Comparison of ENCODE assay signal across 20 cellular contexts in genomic region chr6:160088774-160089533, GRCh38. TPM values are rescaled to one million over a fixed set of nuclear protein-coding genes. Genes with fewer than 3 reads are reported as not detected.
DNase-seq lines count a peak whose midpoint lies in the region; ATAC-seq, FAIRE-seq and TF ChIP-seq lines count a peak whose summit lies in the region.
"Had no signal": no experiment of that assay in that cellular context is flagged by ENCODE, and none has a peak within 500 bp of the region (broad histone marks: within the 10 kb centered on the region; RNA-seq: fewer than 3 reads in every experiment).

No MANE protein-coding gene starts in this region.

- no peak overlapping the region for H3K4me3 ChIP-seq in HepG2 (replicated peaks in 1 of 3; ENCODE audit: insufficient read depth in 1 of 3, low read depth in 2 of 3, low read length in 3 of 3)
- H3K4me3 ChIP-seq in right lobe of liver, result no peak overlapping the region
- H3K4me3 ChIP-seq in esophagus squamous epithelium, result no peak overlapping the region
- no peak overlapping the region for H3K4me3 ChIP-seq in psoas muscle
- H3K4me3 ChIP-seq: left ventricle myocardium inferior, mucosa of descending colon, upper lobe of left lung had no signal

- H3K36me3 ChIP-seq in HepG2 (replicated peaks in 1 of 2; ENCODE audit: control insufficient read depth in 1 of 2, insufficient read depth in 2 of 2, low read length in 2 of 2), result peaks cover 63 to 93% of the 10 kb centered on the region in 2 experiments
- H3K36me3 ChIP-seq in right lobe of liver, result peaks cover 15 to 57% (median 18%) of the 10 kb centered on the region in 4 donors
- H3K36me3 ChIP-seq in esophagus squamous epithelium, result peaks cover 32 to 100% (median 76%) of the 10 kb centered on the region in 3 donors
- peaks cover 11 to 98% of the 10 kb centered on the region in 2 donors for H3K36me3 ChIP-seq in psoas muscle (ENCODE audit: insufficient read depth in 1 of 2, low read depth in 1 of 2)

- CTCF ChIA-PET in HepG2 (lab: Yijun Ruan, JAX; ENCODE audit: low intra/inter-chr PET ratio, low total read pairs), result interaction anchor here (0.7 to 2.6 kb wide), 3 partner anchors 49 to 366 kb away, joined by 3 to 22 read pairs (median 3); no protein-coding TSS in a partner anchor

- no peaks in the 10 kb centered on the region for H3K27me3 ChIP-seq in HepG2 (ENCODE audit: control insufficient read depth in 1 of 2, insufficient read depth in 2 of 2, low read length in 2 of 2)
- H3K27me3 ChIP-seq in right lobe of liver, result no peaks in the 10 kb centered on the region
- no peaks in the 10 kb centered on the region for H3K27me3 ChIP-seq in esophagus squamous epithelium
- H3K27me3 ChIP-seq in psoas muscle (ENCODE audit: insufficient read depth in 3 of 3, low read length in 2 of 3), result no peaks in the 10 kb centered on the region
- H3K27me3 ChIP-seq: neutrophil, upper lobe of left lung had no signal

- no peak for TF ChIP-seq CTCF in HepG2 (CRISPR knock-in tag; IDR thresholded peaks at IDR 0.05)
- no peak for TF ChIP-seq CTCF in right lobe of liver (IDR thresholded peaks at IDR 0.05)
- no peak for TF ChIP-seq CTCF in esophagus squamous epithelium (IDR thresholded peaks at IDR 0.05)
- TF ChIP-seq CTCF in psoas muscle (IDR thresholded peaks at IDR 0.05), result no peak

- H3K79me2 ChIP-seq in HepG2 (ENCODE audit: insufficient read depth, low read length), result no peaks in the 10 kb centered on the region

- no peak for FAIRE-seq in HepG2 (lab: Jason Lieb, UNC)

- intact Hi-C loops in HepG2 (cut with micrococcal nuclease; ENCODE audit: unreplicated experiment) (loop anchor here (1.0 to 2.0 kb wide), 4 partner anchors 14 to 445 kb away; no protein-coding TSS in a partner anchor), right lobe of liver (cut with DNase I) (no loop called here), esophagus squamous epithelium (cut with DNase I) (no loop called here), psoas muscle (cut with DNase I) (loop anchor here in 1 of 2 donors (5.0 kb wide), 1 partner anchor 368 kb away; no protein-coding TSS in a partner anchor)

- no peak for TF ChIP-seq EP300 in HepG2 (IDR thresholded peaks at IDR 0.05; ENCODE audit: low read depth in 2 of 2, low read length in 2 of 2)
- TF ChIP-seq EP300 in HepG2 (CRISPR knock-in tag; IDR thresholded peaks at IDR 0.05; ENCODE audit: borderline replicate concordance), result no peak

- no TSS peak for BruUV-seq in HepG2 (replicated peaks; lab: Mats Ljungman, UMichigan)

- TF ChIP-seq RAD21 in HepG2 (CRISPR knock-in tag; IDR thresholded peaks at IDR 0.05), result no peak

- 0 out of 2 replicates have a peak, but pooled peaks cover 4% of the 10 kb centered on the region for H4K20me1 ChIP-seq in HepG2 (ENCODE audit: insufficient read depth, low read length)

- TF ChIP-seq POLR2A in HepG2 (IDR thresholded peaks at IDR 0.05; ENCODE audit: insufficient read depth in 1 of 2, low read depth in 2 of 2, low read length in 2 of 2), result no peak
- TF ChIP-seq POLR2A in right lobe of liver (IDR thresholded peaks at IDR 0.05), result no peak
- TF ChIP-seq POLR2A in esophagus squamous epithelium (IDR thresholded peaks at IDR 0.05), result no peak

- H2AFZ ChIP-seq in HepG2 (ENCODE audit: low read length), result no peak overlapping the region

- WGBS in HepG2 (ENCODE audit: low lambda C conversion rate), result 92% methylated on average over 21 of the region's 21 CpGs
- 85% methylated on average over 15 of the region's 21 CpGs for WGBS in right lobe of liver (ENCODE audit: insufficient coverage, low coverage, low lambda C conversion rate, missing lambda C conversion rate)
- 86 to 88% methylated on average over 20 to 21 of the region's 21 CpGs for WGBS in esophagus squamous epithelium, 2 donors
- 80 to 85% (median 81%) methylated on average over 21 of the region's 21 CpGs for WGBS in psoas muscle, 3 donors

- POLR2A ChIA-PET in HepG2 (lab: Yijun Ruan, JAX), result no interaction called here

- H3K27ac ChIP-seq in HepG2 (ENCODE audit: extremely low read length, insufficient read depth, low read length) (no peak overlapping the region), right lobe of liver (peak overlapping the region in 1 of 3 donors; percentile 52), esophagus squamous epithelium (peak overlapping the region in 3 of 4 donors; percentile 42 to 59 (median 49)), psoas muscle (peak overlapping the region; percentile 37)
- H3K27ac ChIP-seq: HL-60, left ventricle myocardium inferior, neutrophil, upper lobe of left lung had no signal

- in situ Hi-C loops in HepG2 (cut with HindIII; ENCODE audit: extremely low pct_ligation_motif_present, low pct_unique_long_range_greater_than_20kb), result loop anchor here (5.0 kb wide), 1 partner anchor 368 kb away; no protein-coding TSS in a partner anchor

- no peak overlapping the region for H3K9ac ChIP-seq in HepG2 (ENCODE audit: insufficient read depth, low read depth, low read length)

- no peak for ATAC-seq in HepG2
- ATAC-seq in right lobe of liver, result no peak
- peak in 2 of 4 donors; percentile 6 to 33 for ATAC-seq in psoas muscle
- ATAC-seq: CD8-positive, alpha-beta T cell had no signal

- no peaks in the 10 kb centered on the region for H3K9me3 ChIP-seq in HepG2 (ENCODE audit: low read length)
- H3K9me3 ChIP-seq in right lobe of liver, result no peaks in the 10 kb centered on the region
- no peaks in the 10 kb centered on the region for H3K9me3 ChIP-seq in esophagus squamous epithelium
- H3K9me3 ChIP-seq in psoas muscle, result no peaks in the 10 kb centered on the region
- H3K9me3 ChIP-seq: left ventricle myocardium inferior, mucosa of descending colon, upper lobe of left lung had no signal

- no peak for DNase-seq in HepG2 (ENCODE audit: low spot score)
- DNase-seq in right lobe of liver, result no peak
- no peak for DNase-seq in esophagus squamous epithelium (lab: John Stamatoyannopoulos, UW)
- DNase-seq in psoas muscle, result no peak
- DNase-seq in activated CD4-positive, alpha-beta T cell treated with anti-CD3 and anti-CD28 coated beads, Interleukin-2, amount 50 U/mL, for 48 hours, result no peak
- DNase-seq in DMS114 treated with DMSO at 0.1 percent for 48 hours (lab: John Stamatoyannopoulos, UW; ENCODE audit: unreplicated experiment), result no peak
- DNase-seq in islet precursor cell, result no peak
- DNase-seq in NK-92 (lab: John Stamatoyannopoulos, UW; ENCODE audit: unreplicated experiment), result no peak
- DNase-seq: activated CD4-positive, alpha-beta T cell treated with anti-CD3 and anti-CD28 coated beads for 48 hours; activated CD8-positive, alpha-beta memory T cell treated with anti-CD3 and anti-CD28 coated beads, Interleukin-2, amount 50 U/mL, for 4 hours; activated gamma-delta T cell treated with Interleukin-2 at 50 U/mL for 16 hours; CD8-positive, alpha-beta T cell; DND-41; NCI-H187 treated with DMSO at 0.1 percent for 48 hours; NCI-H345 had no signal

- H3K4me1 ChIP-seq in HepG2 (ENCODE audit: insufficient read depth, low read length) (peaks cover 11% of the 10 kb centered on the region), right lobe of liver (peaks cover 0 to 54% (median 23%) of the 10 kb centered on the region in 4 donors), esophagus squamous epithelium (peaks cover 0 to 5% (median 0%) of the 10 kb centered on the region in 3 donors), psoas muscle (no peaks in the 10 kb centered on the region)
- H3K4me1 ChIP-seq: upper lobe of left lung had no signal

- no peak overlapping the region for H3K4me2 ChIP-seq in HepG2 (ENCODE audit: low read depth, low read length)

TF ChIP-seq in HepG2, 621 proteins besides CTCF, POLR2A, EP300 and RAD21 (continues in another document):
- TF ChIP-seq ZBTB3 (CRISPR knock-in tag; IDR thresholded peaks at IDR 0.05; ENCODE audit: borderline replicate concordance, low read depth) (no peak), ZFP90 (CRISPR knock-in tag; IDR thresholded peaks at IDR 0.05; ENCODE audit: borderline replicate concordance) (no peak)
- TF ChIP-seq, protein P1, sequence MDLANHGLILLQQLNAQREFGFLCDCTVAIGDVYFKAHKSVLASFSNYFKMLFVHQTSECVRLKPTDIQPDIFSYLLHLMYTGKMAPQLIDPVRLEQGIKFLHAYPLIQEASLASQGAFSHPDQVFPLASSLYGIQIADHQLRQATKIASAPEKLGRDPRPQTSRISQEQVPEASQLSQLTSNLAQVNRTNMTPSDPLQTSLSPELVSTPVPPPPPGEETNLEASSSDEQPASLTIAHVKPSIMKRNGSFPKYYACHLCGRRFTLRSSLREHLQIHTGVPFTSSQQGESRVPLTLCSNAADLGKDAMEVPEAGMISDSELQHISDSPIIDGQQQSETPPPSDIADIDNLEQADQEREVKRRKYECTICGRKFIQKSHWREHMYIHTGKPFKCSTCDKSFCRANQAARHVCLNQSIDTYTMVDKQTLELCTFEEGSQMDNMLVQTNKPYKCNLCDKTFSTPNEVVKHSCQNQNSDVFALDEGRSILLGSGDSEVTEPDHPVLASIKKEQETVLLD (CRISPR knock-in tag; IDR thresholded peaks at IDR 0.05; ENCODE audit: low read depth), result 0 out of 2 replicates have a peak, but pooled peaks have one; percentile 7

RNA-seq across cellular contexts. Expression of gene SLC22A1, which starts 32.7 kb away (rescaled TPM):
- total RNA-seq in HepG2 (2016; rRNA removed; fragmentation: Illumina TruSeq; extraction: Trizol), result 0.32 and 0.80 TPM in 2 replicates
- 0.71 and 0.81 TPM in 2 replicates for total RNA-seq in HepG2 (2016; cell fraction: cytosol; rRNA removed; fragmentation: Illumina TruSeq; extraction: Trizol; ENCODE audit: low read depth)
- total RNA-seq in HepG2 (2016; cell fraction: insoluble cytoplasmic fraction; rRNA removed; fragmentation: Illumina TruSeq; extraction: Trizol), result 1.5 and 1.6 TPM in 2 replicates
- total RNA-seq in HepG2 (2016; cell fraction: membrane; rRNA removed; fragmentation: Illumina TruSeq; extraction: Trizol), result 1.0 and 1.9 TPM in 2 replicates
- 3.6 and 3.7 TPM in 2 replicates for total RNA-seq in HepG2 (2016; cell fraction: nucleus; rRNA removed; fragmentation: Illumina TruSeq; extraction: Trizol)
- polyA plus RNA-seq in HepG2 (2011; rRNA removed), result 0.82 and 0.87 TPM in 2 replicates
- polyA plus RNA-seq in HepG2 (2011; cell fraction: cytosol; rRNA removed), result 0.32 and 0.38 TPM in 2 replicates
- 3.3 and 4.4 TPM in 2 replicates for polyA plus RNA-seq in HepG2 (2011; cell fraction: nucleus; rRNA removed)
- 0.80 and 2.9 TPM in 2 replicates for polyA plus RNA-seq in HepG2 (2012)
- polyA plus RNA-seq in HepG2 (2016; cell fraction: cytosol; fragmentation: Illumina TruSeq; extraction: Trizol; ENCODE audit: low read depth), result 0.35 and 1.7 TPM in 2 replicates
- polyA plus RNA-seq in HepG2 (2016; cell fraction: insoluble cytoplasmic fraction; fragmentation: Illumina TruSeq; extraction: Trizol; ENCODE audit: low read depth), result 0.33 and 1.2 TPM in 2 replicates
- polyA plus RNA-seq in HepG2 (2016; cell fraction: membrane; fragmentation: Illumina TruSeq; extraction: Trizol; ENCODE audit: low read depth), result 0.64 and 1.2 TPM in 2 replicates
- polyA plus RNA-seq in HepG2 (2016; cell fraction: nucleus; fragmentation: Illumina TruSeq; extraction: Trizol; ENCODE audit: insufficient read depth, low read depth), result 4.3 and 5.2 TPM in 2 replicates
- polyA minus RNA-seq in HepG2 (2011; rRNA and poly(A)+ RNA removed; ENCODE audit: low replicate concordance), result 1.3 and 7.3 TPM in 2 replicates
- polyA minus RNA-seq in HepG2 (2011; cell fraction: cytosol; rRNA and poly(A)+ RNA removed), result 0.40 TPM in 1 of 2 replicates, not detected in the other
- 7.7 and 8.6 TPM in 2 replicates for polyA minus RNA-seq in HepG2 (2011; cell fraction: nucleus; rRNA and poly(A)+ RNA removed)
- total RNA-seq in right lobe of liver, result 1,000 to 10,000 TPM in 3 of 6 experiments, 100 to 1,000 TPM in 3; 190 to 1,656 (median 769) TPM
- total RNA-seq in esophagus squamous epithelium, result under 1 TPM in 3 of 4 donors, not detected in 1; 0.35 to 0.53 (median 0.38) TPM
- 1 to 10 TPM in 3 of 4 donors, under 1 TPM in 1; 0.89 to 3.3 (median 2.3) TPM for total RNA-seq in psoas muscle
- polyA plus RNA-seq in psoas muscle, result under 1 TPM; 0.17 to 0.45 (median 0.23) TPM

Comparison
In these comparisons a context has a peak if more than half of its experiments do, and no peak if none do; other contexts are left out.
1. RNA of gene SLC22A1, which starts 32.7 kb away (total RNA-seq): 190 to 1,656 TPM in right lobe of liver; 0.89 to 3.3 TPM in psoas muscle, 0.32 to 3.7 TPM in HepG2 and 0.35 to 0.53 TPM in esophagus squamous epithelium; every median in the first group is over 10 times any median in the second.